Comparison of ENCODE assay signal across 20 cellular contexts in the genomic region with DNA sequence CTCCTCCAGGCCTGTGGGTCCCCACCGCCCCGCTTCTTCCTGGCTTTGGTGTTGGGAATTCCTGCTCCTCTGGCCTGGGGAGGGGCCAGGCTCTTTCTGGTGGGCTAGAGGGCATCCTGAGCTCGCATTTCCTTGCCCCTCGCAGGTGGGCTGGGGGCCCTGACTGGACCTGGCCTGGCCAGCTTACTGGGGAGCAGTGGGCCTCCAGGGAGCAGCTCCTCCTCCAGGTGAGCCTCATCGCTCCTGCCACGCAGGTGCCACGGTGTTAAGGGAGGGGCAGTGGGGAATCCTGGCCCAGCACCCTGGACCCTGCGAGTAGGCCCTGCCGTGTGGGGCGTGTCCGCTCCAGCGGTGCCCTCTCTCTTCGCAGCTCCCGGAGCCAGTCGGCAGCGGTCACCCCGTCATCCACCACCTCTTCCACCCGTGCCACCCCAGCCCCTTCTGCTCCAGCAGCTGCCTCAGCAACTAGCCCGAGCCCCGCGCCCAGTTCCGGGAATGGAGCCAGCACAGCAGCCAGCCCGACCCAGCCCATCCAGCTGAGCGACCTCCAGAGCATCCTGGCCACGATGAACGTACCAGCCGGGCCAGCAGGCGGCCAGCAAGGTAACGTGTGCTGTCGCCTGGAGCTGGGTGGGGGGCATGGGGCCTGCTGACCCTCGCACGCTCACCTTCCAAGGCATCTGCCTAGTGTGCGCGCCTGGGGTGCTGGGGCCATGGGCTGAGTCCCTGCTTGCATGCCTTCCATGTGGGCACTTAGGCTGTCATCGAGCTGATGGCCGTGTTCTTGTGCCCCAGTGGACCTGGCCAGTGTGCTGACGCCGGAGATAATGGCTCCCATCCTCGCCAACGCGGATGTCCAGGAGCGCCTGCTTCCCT. TPM values are rescaled to one million over a fixed set of nuclear protein-coding genes. Genes with fewer than 3 reads are reported as not detected.
DNase-seq lines count a peak whose midpoint lies in the region; TF ChIP-seq lines count a peak whose summit lies in the region.
"Had no signal": no experiment of that assay in that cellular context is flagged by ENCODE, and none has a peak within 500 bp of the region (broad histone marks: within the 10 kb centered on the region; RNA-seq: fewer than 3 reads in every experiment).

No MANE protein-coding gene starts in this region.

- TF ChIP-seq CTCF in Calu3 (IDR thresholded peaks at IDR 0.05; ENCODE audit: unreplicated experiment) (no peak), neural progenitor cell (IDR thresholded peaks at IDR 0.05) (no peak), type B pancreatic cell (conservative IDR thresholded peaks at IDR 0.05) (no peak), HFFc6 (IDR thresholded peaks at IDR 0.05) (no peak)

- BruUV-seq in Calu3 (replicated peaks; lab: Mats Ljungman, UMichigan), result no TSS peak

- H3K36me3 Mint-ChIP-seq in Calu3 (ENCODE audit: insufficient read depth, unreplicated experiment) (peaks cover 93% of the 10 kb centered on the region), neural progenitor cell (peaks cover 9% of the 10 kb centered on the region), type B pancreatic cell (peaks cover 3% of the 10 kb centered on the region), HFFc6 (ENCODE audit: low read depth) (peaks cover 13% of the 10 kb centered on the region)

- peaks cover 9% of the 10 kb centered on the region for H3F3A ChIP-seq in neural progenitor cell (ENCODE audit: low read depth)

- no peaks in the 10 kb centered on the region for H3K27me3 Mint-ChIP-seq in Calu3 (ENCODE audit: unreplicated experiment)
- peaks cover 2% of the 10 kb centered on the region for H3K27me3 Mint-ChIP-seq in neural progenitor cell (ENCODE audit: insufficient read depth, low read depth)
- H3K27me3 Mint-ChIP-seq in type B pancreatic cell, result no peaks in the 10 kb centered on the region
- no peaks in the 10 kb centered on the region for H3K27me3 Mint-ChIP-seq in HFFc6 (ENCODE audit: insufficient read depth)
- H3K27me3 Mint-ChIP-seq: activated naive CD4-positive, alpha-beta T cell treated with anti-CD3 and anti-CD28 coated beads, Interleukin-2, amount 10 ng/mL, durations not matched to agents 7 days and 5 days had no signal

- no peak overlapping the region for H2AFZ ChIP-seq in neural progenitor cell (replicated peaks)

- H3K9me3 ChIP-seq in neural progenitor cell (ENCODE audit: low read depth), result no peaks in the 10 kb centered on the region
- H3K9me3 ChIP-seq: BE2C, ovary, tibial nerve had no signal

- H3K4me1 Mint-ChIP-seq in Calu3 (ENCODE audit: low read depth, unreplicated experiment) (peaks cover 38% of the 10 kb centered on the region), neural progenitor cell (peaks cover 13% of the 10 kb centered on the region), type B pancreatic cell (ENCODE audit: unreplicated experiment) (no peaks in the 10 kb centered on the region), HFFc6 (ENCODE audit: low read depth) (peaks cover 22% of the 10 kb centered on the region)

- peaks cover 28% of the 10 kb centered on the region for H4K20me1 ChIP-seq in neural progenitor cell (ENCODE audit: low read depth)

- H3K79me2 ChIP-seq in neural progenitor cell (ENCODE audit: low read depth), result peaks cover 32% of the 10 kb centered on the region

- H3K27ac Mint-ChIP-seq in Calu3 (ENCODE audit: unreplicated experiment) (peak overlapping the region; percentile 41), neural progenitor cell (no peak overlapping the region), type B pancreatic cell (no peak overlapping the region), HFFc6 (no peak overlapping the region)
- H3K27ac Mint-ChIP-seq: activated naive CD4-positive, alpha-beta T cell treated with anti-CD3 and anti-CD28 coated beads, Interleukin-2, amount 10 ng/mL, durations not matched to agents 7 days and 5 days; endodermal cell; T-helper 1 cell treated with Interleukin-12 subunit alpha and Interleukin-12 subunit beta and Interleukin-4 antibody, amounts not matched to agents 30 μg/mL and 1 μg/mL, for 36 hours had no signal

- H3K27ac ChIP-seq in neural progenitor cell, result peak overlapping the region; percentile 37
- H3K27ac ChIP-seq: ovary, tibial nerve had no signal

- no peaks in the 10 kb centered on the region for H3K9me3 Mint-ChIP-seq in Calu3 (ENCODE audit: low read depth, unreplicated experiment)
- H3K9me3 Mint-ChIP-seq in neural progenitor cell, result no peaks in the 10 kb centered on the region
- H3K9me3 Mint-ChIP-seq in type B pancreatic cell, result no peaks in the 10 kb centered on the region
- H3K9me3 Mint-ChIP-seq in HFFc6, result no peaks in the 10 kb centered on the region
- H3K9me3 Mint-ChIP-seq: activated naive CD4-positive, alpha-beta T cell treated with anti-CD3 and anti-CD28 coated beads, Interleukin-2, amount 10 ng/mL, durations not matched to agents 7 days and 5 days; endodermal cell; T-helper 1 cell treated with Interleukin-12 subunit alpha and Interleukin-12 subunit beta and Interleukin-4 antibody, amounts not matched to agents 30 μg/mL and 1 μg/mL, for 36 hours had no signal

- H3K4me3 Mint-ChIP-seq in Calu3 (ENCODE audit: low read depth, unreplicated experiment) (no peak overlapping the region), neural progenitor cell (no peak overlapping the region), type B pancreatic cell (no peak overlapping the region), HFFc6 (no peak overlapping the region)
- H3K4me3 Mint-ChIP-seq: activated naive CD4-positive, alpha-beta T cell treated with anti-CD3 and anti-CD28 coated beads, Interleukin-2, amount 10 ng/mL, durations not matched to agents 7 days and 5 days; endodermal cell; T-helper 1 cell treated with Interleukin-12 subunit alpha and Interleukin-12 subunit beta and Interleukin-4 antibody, amounts not matched to agents 30 μg/mL and 1 μg/mL, for 36 hours had no signal

- no peak overlapping the region for H3K9ac ChIP-seq in neural progenitor cell

- CTCF ChIA-PET in Calu3 (lab: Charles Lee), result interaction anchor here (1.2 to 1.5 kb wide), 2 partner anchors 56 to 75 kb away, joined by 3 to 9 read pairs; no protein-coding TSS in a partner anchor

- no peaks in the 10 kb centered on the region for H3K36me3 ChIP-seq in neural progenitor cell
- H3K36me3 ChIP-seq: ovary had no signal

- H3K27me3 ChIP-seq in neural progenitor cell, result no peaks in the 10 kb centered on the region
- H3K27me3 ChIP-seq: BE2C, ovary, tibial nerve had no signal

- H3K4me2 ChIP-seq in neural progenitor cell, result no peak overlapping the region

- peaks cover 7% of the 10 kb centered on the region for H3K4me1 ChIP-seq in neural progenitor cell
- H3K4me1 ChIP-seq: BE2C had no signal

- intact Hi-C loops in Calu3 (cut with micrococcal nuclease; ENCODE audit: unreplicated experiment), result loop anchor here (10.0 kb wide), 1 partner anchor 177 kb away; no protein-coding TSS in a partner anchor

- H3K4me3 ChIP-seq in neural progenitor cell, result no peak overlapping the region
- H3K4me3 ChIP-seq: lung, ovary, tibial nerve had no signal

- DNase-seq in Calu3 (no peak), HT-29 (ENCODE audit: low spot score) (peak; percentile 63), astrocyte of the hippocampus (ENCODE audit: low read depth, low spot score) (peak; percentile 27), neural progenitor cell (ENCODE audit: low spot score) (no peak), NCI-H748 treated with DMSO at 0.1 percent for 48 hours (lab: John Stamatoyannopoulos, UW) (no peak), type B pancreatic cell (ENCODE audit: extremely low spot score, unreplicated experiment) (no peak), HFFc6 (no peak)
- DNase-seq: activated CD4-positive, alpha-beta T cell treated with anti-CD3 and anti-CD28 coated beads, Interleukin-2, amount 50 U/mL, for 4 hours; activated naive CD4-positive, alpha-beta T cell treated with anti-CD3 and anti-CD28 coated beads, Interleukin-2, amount 10 ng/mL, durations not matched to agents 7 days and 5 days; activated T-cell treated with anti-CD3 and anti-CD28 coated beads, Interleukin-2, amount 50 U/mL, for 1 hour; BE2C; endodermal cell; KG1; NCI-H2081 treated with DMSO at 0.1 percent for 48 hours; NCI-H510A treated with DMSO at 0.1 percent for 48 hours; ovary; stimulated activated naive CD4-positive, alpha-beta T cell treated with Interleukin-2 at 50 U/mL for 16 hours had no signal

RNA-seq across cellular contexts. Expression of a gene that starts 4.7 kb away (rescaled TPM):
- total RNA-seq in Calu3 (2022), result 222 and 227 TPM in 2 replicates
- 659 and 752 TPM in 2 replicates for total RNA-seq in HT-29 (2014; rRNA removed; shearing (Covaris generic))
- 52.3 and 96.3 TPM in 2 replicates for total RNA-seq in neural progenitor cell (ENCODE audit: low replicate concordance)
- total RNA-seq in type B pancreatic cell (ENCODE audit: low replicate concordance), result 67.2 and 71.5 TPM in 2 replicates
- 100 to 1,000 TPM; 126 to 133 (median 129) TPM for total RNA-seq in HFFc6 (2021; fragmentation: NEBNext Ultra II Directional; extraction: Animal tissue kit (Norgen Biotek cat#: 25700))

RNA-seq across cellular contexts. Expression of a gene that starts 59.6 kb away (rescaled TPM):
- total RNA-seq in Calu3 (2022) (740 and 763 TPM in 2 replicates), neural progenitor cell (ENCODE audit: low replicate concordance) (12.1 and 63.9 TPM in 2 replicates), type B pancreatic cell (ENCODE audit: low replicate concordance) (246 and 611 TPM in 2 replicates)
- 286 and 336 TPM in 2 replicates for total RNA-seq in HT-29 (2014; rRNA removed; shearing (Covaris generic))
- total RNA-seq in HFFc6 (2021; fragmentation: NEBNext Ultra II Directional; extraction: Animal tissue kit (Norgen Biotek cat#: 25700)), result 1 to 10 TPM; 1.2 to 2.4 (median 1.5) TPM

Comparison
In these comparisons a context has a peak if more than half of its experiments do, and no peak if none do; other contexts are left out.
1. DNase-seq: peak in HT-29 (single experiment) and astrocyte of the hippocampus (single experiment); none in Calu3 (single experiment), neural progenitor cell (single experiment), NCI-H748 treated with DMSO at 0.1 percent for 48 hours (single experiment), type B pancreatic cell (single experiment) and HFFc6 (single experiment).